8 cellular contexts compared by ENCODE assay signal in genomic region chr3:25592510-25592968, GRCh38.
A peak's percentile ranks its signal among the peaks of the same experiment; 100 is the strongest.
DNase-seq lines count a peak whose midpoint lies in the region; ATAC-seq and TF ChIP-seq lines count a peak whose summit lies in the region.

No MANE protein-coding gene starts in this region.

- H3K27me3 Mint-ChIP-seq in T-helper 2 cell treated with Interferon-gamma antibody and Interleukin-4, amounts not matched to agents 5 μg/mL and 100 μg/mL, for 36 hours (ENCODE audit: low read depth): no peaks in the 10 kb centered on the region

- peaks cover 0 to 17% of the 10 kb centered on the region in 2 experiments; a peak in 1 of 3 replicates for H3K36me3 ChIP-seq in HEK293 (ENCODE audit: control insufficient read depth in 2 of 2, insufficient read depth in 1 of 2, low read length in 2 of 2)

- H3K4me1 Mint-ChIP-seq in T-helper 2 cell treated with Interferon-gamma antibody and Interleukin-4, amounts not matched to agents 5 μg/mL and 100 μg/mL, for 36 hours (ENCODE audit: low read depth): no peaks in the 10 kb centered on the region

- POLR2A ChIA-PET in AG04449 (lab: Yijun Ruan, JAX) (interaction anchor here (1.5 to 3.5 kb wide), 2 partner anchors 165 to 168 kb away, joined by 4 to 14 read pairs; partner anchors contain the start of gene RARB), HEK293 (lab: Yijun Ruan, JAX) (no interaction called here)

- no peaks in the 10 kb centered on the region for H3K9me3 ChIP-seq in HEK293 (ENCODE audit: control insufficient read depth, insufficient read depth, low read depth, low read length)

- DNase-seq in AG04449 (ENCODE audit: low read depth, low spot score): peak; percentile 71
- DNase-seq in amniotic stem cell (lab: John Stamatoyannopoulos, UW): peak; percentile 84
- peak; percentile 66 for DNase-seq in kidney glomerular epithelial cell (lab: John Stamatoyannopoulos, UW)
- no peak for DNase-seq in T-helper 2 cell treated with Interferon-gamma antibody and Interleukin-4, amounts not matched to agents 5 μg/mL and 100 μg/mL, for 36 hours (ENCODE audit: low spot score)
- DNase-seq in NCI-H2196 treated with DMSO at 0.1 percent for 48 hours (lab: John Stamatoyannopoulos, UW; ENCODE audit: unreplicated experiment): no peak
- no peak for DNase-seq in GM20000 (ENCODE audit: low spot score)

- no peaks in the 10 kb centered on the region for H3K4me1 ChIP-seq in HEK293 (ENCODE audit: control insufficient read depth, insufficient read depth, low read length)

- H3K9me3 Mint-ChIP-seq in T-helper 2 cell treated with Interferon-gamma antibody and Interleukin-4, amounts not matched to agents 5 μg/mL and 100 μg/mL, for 36 hours: no peaks in the 10 kb centered on the region

- no peak for ATAC-seq in HG03159 (IDR thresholded peaks at IDR 0.05; ENCODE audit: unreplicated experiment)

- no peak overlapping the region for H3K4me3 Mint-ChIP-seq in T-helper 2 cell treated with Interferon-gamma antibody and Interleukin-4, amounts not matched to agents 5 μg/mL and 100 μg/mL, for 36 hours

- H3K27ac Mint-ChIP-seq in T-helper 2 cell treated with Interferon-gamma antibody and Interleukin-4, amounts not matched to agents 5 μg/mL and 100 μg/mL, for 36 hours: no peak overlapping the region

- CTCF ChIA-PET in AG04449 (lab: Yijun Ruan, JAX) (interaction anchor here (0.6 to 6.8 kb wide), 74 partner anchors 8 to 1580 kb away, joined by 3 to 85 read pairs (median 5); partner anchors contain the start of gene RARB), HEK293 (lab: Yijun Ruan, JAX) (interaction anchor here (0.6 to 1.7 kb wide), 7 partner anchors 26 to 629 kb away, joined by 3 to 11 read pairs (median 3); partner anchors contain the start of gene RARB)

- no peak overlapping the region for H3K4me3 ChIP-seq in AG04449 (ENCODE audit: low read depth, low read length)
- H3K4me3 ChIP-seq in HEK293 (ENCODE audit: low read depth, low read length): no peak overlapping the region

- H3K36me3 Mint-ChIP-seq in T-helper 2 cell treated with Interferon-gamma antibody and Interleukin-4, amounts not matched to agents 5 μg/mL and 100 μg/mL, for 36 hours (ENCODE audit: low read depth): peaks cover 5% of the 10 kb centered on the region

- TF ChIP-seq CTCF in AG04449 (IDR thresholded peaks at IDR 0.05; ENCODE audit: insufficient read depth, low read length, missing control alignments) (peak; percentile 51), HEK293 (tag by site-specific recombination; IDR thresholded peaks at IDR 0.05) (0 out of 2 replicates have a peak, but pooled peaks have one; percentile 14), GM20000 (IDR thresholded peaks at IDR 0.05; ENCODE audit: extremely low read depth, missing control alignments) (no peak)

- no peak overlapping the region for H3K27ac ChIP-seq in HEK293 (ENCODE audit: extremely low read depth, low read depth, low read length)

TF ChIP-seq in HEK293, 187 proteins besides CTCF, POLR2A, EP300 and RAD21:
- peak; percentile 13; the same call in 1 of the 2 replicates for TF ChIP-seq GLIS1 (tag by site-specific recombination; IDR thresholded peaks at IDR 0.05)
- TF ChIP-seq ZBTB48 (tag by site-specific recombination; IDR thresholded peaks at IDR 0.05): peak; percentile 87
- no peak for TF ChIP-seq SP2 (tag by site-specific recombination; IDR thresholded peaks at IDR 0.05)
- TF ChIP-seq ZNF169 (tag by site-specific recombination; IDR thresholded peaks at IDR 0.05): no peak

Comparison
In these comparisons a context has a peak if more than half of its experiments do, and no peak if none do; other contexts are left out.
1. DNase-seq: peak in AG04449 (single experiment), amniotic stem cell (single experiment) and kidney glomerular epithelial cell (single experiment); none in T-helper 2 cell treated with Interferon-gamma antibody and Interleukin-4, amounts not matched to agents 5 μg/mL and 100 μg/mL, for 36 hours (single experiment), NCI-H2196 treated with DMSO at 0.1 percent for 48 hours (single experiment) and GM20000 (single experiment).